Comparison of ENCODE assay signal across 18 cellular contexts in the genomic region with DNA sequence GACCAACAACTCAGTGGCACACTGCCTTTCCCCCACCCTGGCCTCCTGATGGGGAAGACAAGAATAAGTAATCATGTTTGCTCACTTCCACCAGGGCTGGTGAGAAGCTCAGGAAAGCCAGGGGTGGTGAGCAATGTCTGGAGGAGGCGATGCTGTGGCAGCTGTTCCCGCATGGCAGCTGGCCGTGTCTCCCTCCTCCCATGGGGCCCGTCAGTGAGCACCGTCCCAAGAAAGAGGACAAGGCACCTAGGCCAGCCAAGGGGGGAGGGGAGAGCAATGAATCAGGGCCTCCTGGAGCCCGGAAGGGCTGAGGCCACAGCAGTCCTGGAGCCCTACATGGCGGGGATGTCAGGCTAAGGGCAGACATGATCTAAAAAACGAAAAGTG.
DNase-seq lines count a peak whose midpoint lies in the region; ATAC-seq, FAIRE-seq and TF ChIP-seq lines count a peak whose summit lies in the region.
"Had no signal": no experiment of that assay in that cellular context is flagged by ENCODE, and none has a peak within 500 bp of the region (broad histone marks: within the 10 kb centered on the region; RNA-seq: fewer than 3 reads in every experiment).

No MANE protein-coding gene starts in this region.

- no peak for FAIRE-seq in urothelium cell line (lab: Jason Lieb, UNC)
- FAIRE-seq in D721Med (lab: Jason Lieb, UNC): no peak
- FAIRE-seq: GM12892 had no signal

- H3K27me3 ChIP-seq in WERI-Rb-1 (ENCODE audit: insufficient read depth, low read depth, severe bottlenecking): no peaks in the 10 kb centered on the region
- H3K27me3 ChIP-seq: sigmoid colon, upper lobe of right lung had no signal

- no peak for ATAC-seq in T-helper 17 cell
- ATAC-seq: upper lobe of right lung had no signal

- H3K9me3 ChIP-seq in WERI-Rb-1 (ENCODE audit: severe bottlenecking): no peaks in the 10 kb centered on the region
- no peaks in the 10 kb centered on the region for H3K9me3 ChIP-seq in T-helper 17 cell (ENCODE audit: control insufficient read depth, low read length, poor library complexity, severe bottlenecking)
- H3K9me3 ChIP-seq: sigmoid colon, upper lobe of right lung had no signal

- H3K4me3 ChIP-seq in WERI-Rb-1 (ENCODE audit: low read depth, low read length): no peak overlapping the region
- H3K4me3 ChIP-seq: sigmoid colon, upper lobe of right lung had no signal

- H3K36me3 ChIP-seq in WERI-Rb-1: no peaks in the 10 kb centered on the region
- H3K36me3 ChIP-seq: sigmoid colon, upper lobe of right lung had no signal

- no peak overlapping the region for H3K4me3 Mint-ChIP-seq in T-helper 17 cell
- H3K4me3 Mint-ChIP-seq: activated CD4-positive, alpha-beta T cell treated with anti-CD3 and anti-CD28 coated beads, Interleukin-2, amount 10 ng/mL, durations not matched to agents 7 days and 5 days; stimulated activated naive CD8-positive, alpha-beta T cell treated with anti-CD3 and anti-CD28 coated beads, Interleukin-15, amount 100 ng/mL, for 72 hours had no signal

- peaks cover 10% of the 10 kb centered on the region for H3K4me1 Mint-ChIP-seq in T-helper 17 cell
- H3K4me1 Mint-ChIP-seq: activated CD4-positive, alpha-beta T cell treated with anti-CD3 and anti-CD28 coated beads, Interleukin-2, amount 10 ng/mL, durations not matched to agents 7 days and 5 days; stimulated activated naive CD8-positive, alpha-beta T cell treated with anti-CD3 and anti-CD28 coated beads, Interleukin-15, amount 100 ng/mL, for 72 hours had no signal

- no peak overlapping the region for H3K27ac Mint-ChIP-seq in T-helper 17 cell
- H3K27ac Mint-ChIP-seq: activated CD4-positive, alpha-beta T cell treated with anti-CD3 and anti-CD28 coated beads, Interleukin-2, amount 10 ng/mL, durations not matched to agents 7 days and 5 days had no signal

- TF ChIP-seq CTCF in WERI-Rb-1 (IDR thresholded peaks at IDR 0.05; ENCODE audit: low read depth, low read length) (no peak), D721Med (IDR thresholded peaks at IDR 0.05; ENCODE audit: insufficient read depth, missing control alignments) (no peak)

- peaks cover 3% of the 10 kb centered on the region for H3K36me3 Mint-ChIP-seq in T-helper 17 cell (ENCODE audit: low read depth)

- peak; percentile 13 for DNase-seq in NCI-H82 (lab: John Stamatoyannopoulos, UW)
- no peak for DNase-seq in NCI-H82 treated with DMSO at 0.1 percent for 48 hours (lab: John Stamatoyannopoulos, UW; ENCODE audit: unreplicated experiment)
- no peak for DNase-seq in WERI-Rb-1
- DNase-seq in myocyte (ENCODE audit: low read depth): peak; percentile 85
- DNase-seq in urothelium cell line (ENCODE audit: low spot score): peak; percentile 10
- DNase-seq in T-helper 17 cell: no peak
- no peak for DNase-seq in D721Med (ENCODE audit: insufficient read length, low spot score)
- no peak for DNase-seq in NCI-H2107 (lab: John Stamatoyannopoulos, UW)
- DNase-seq: 8988T; activated CD4-positive, alpha-beta T cell treated with anti-CD3 and anti-CD28 coated beads, Interleukin-2, amount 10 ng/mL, durations not matched to agents 7 days and 5 days; activated CD8-positive, alpha-beta memory T cell treated with anti-CD3 and anti-CD28 coated beads, Interleukin-2, amount 50 U/mL, for 4 hours; activated effector memory CD4-positive, alpha-beta T cell treated with anti-CD3 and anti-CD28 coated beads, Interleukin-2, amount 50 U/mL, for 16 hours; NCI-H187; NCI-H446; stimulated activated naive CD8-positive, alpha-beta T cell treated with anti-CD3 and anti-CD28 coated beads, Interleukin-15, amount 100 ng/mL, for 72 hours; upper lobe of right lung had no signal

- H3K27me3 Mint-ChIP-seq in T-helper 17 cell: peaks cover 26% of the 10 kb centered on the region
- H3K27me3 Mint-ChIP-seq: activated CD4-positive, alpha-beta T cell treated with anti-CD3 and anti-CD28 coated beads, Interleukin-2, amount 10 ng/mL, durations not matched to agents 7 days and 5 days had no signal

- peak overlapping the region; percentile 79 for H3K27ac ChIP-seq in WERI-Rb-1
- H3K27ac ChIP-seq: sigmoid colon, upper lobe of right lung had no signal

Comparison
In these comparisons a context has a peak if more than half of its experiments do, and no peak if none do; other contexts are left out.
1. DNase-seq: peak in NCI-H82 (single experiment), myocyte (single experiment) and urothelium cell line (single experiment); none in NCI-H82 treated with DMSO at 0.1 percent for 48 hours (single experiment), WERI-Rb-1 (single experiment), T-helper 17 cell (0 of 3), D721Med (single experiment) and NCI-H2107 (single experiment).